22 cellular contexts compared by ENCODE assay signal in the genomic region with DNA sequence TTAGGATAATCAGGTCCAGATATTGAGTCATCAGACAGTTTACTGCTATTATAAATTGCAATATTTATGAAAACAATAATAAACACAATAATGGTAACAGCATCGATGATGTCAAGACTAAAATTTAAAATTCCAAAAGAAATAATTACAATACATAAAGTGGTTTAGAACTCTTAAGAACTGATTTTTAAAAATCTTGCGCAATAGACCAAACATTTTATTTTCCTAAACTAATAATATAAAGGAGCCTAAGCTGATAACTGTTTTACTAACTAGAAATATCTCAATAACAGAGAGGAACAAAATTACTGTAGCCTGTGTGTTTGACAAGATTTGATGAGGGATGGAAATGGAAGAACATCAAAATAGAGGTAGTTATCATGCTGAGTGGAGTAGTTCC.
DNase-seq lines count a peak whose midpoint lies in the region; ATAC-seq and TF ChIP-seq lines count a peak whose summit lies in the region.
"Had no signal": no experiment of that assay in that cellular context is flagged by ENCODE, and none has a peak within 500 bp of the region (broad histone marks: within the 10 kb centered on the region; RNA-seq: fewer than 3 reads in every experiment).

No MANE protein-coding gene starts in this region.

- H3K14ac ChIP-seq in IMR-90 (replicated peaks; ENCODE audit: low read depth, low read length), result no peak overlapping the region

- no CpG with 5 or more reads among the region's 2 CpGs for WGBS in IMR-90 (ENCODE audit: extremely low coverage in 2 of 2, insufficient read length in 1 of 2), 2 experiments
- 88 to 94% methylated on average over 2 of the region's 2 CpGs for WGBS in body of pancreas, 2 donors

- DNase-seq in IMR-90, result no peak
- peak; percentile 10 for DNase-seq in cerebellum (ENCODE audit: low spot score)
- DNase-seq in body of pancreas, result no peak
- no peak for DNase-seq in activated CD4-positive, alpha-beta T cell treated with anti-CD3 and anti-CD28 coated beads for 48 hours
- DNase-seq: 8988T; ACHN; BE2C; CD4-positive, alpha-beta memory T cell; CD4-positive, CD25-positive, alpha-beta regulatory T cell; CD8-positive, alpha-beta memory T cell; COR-L47; DMS 273 treated with DMSO at 0.1 percent for 48 hours; DMS153; DMS53; DMS79; DND-41; EL; GDM1 had no signal

- in situ Hi-C loops in IMR-90 (cut with MboI; ENCODE audit: low sequenced_read_pairs), result no loop called here

- BruUV-seq in IMR-90 (replicated peaks; lab: Mats Ljungman, UMichigan), result no TSS peak

- TF ChIP-seq CTCF in IMR-90 (conservative IDR thresholded peaks at IDR 0.05; ENCODE audit: low read depth, low read length) (no peak), body of pancreas (IDR thresholded peaks at IDR 0.05) (no peak)

- no peak overlapping the region for H4K5ac ChIP-seq in IMR-90 (ENCODE audit: low read depth, low read length)

- no peaks in the 10 kb centered on the region for H4K20me1 ChIP-seq in IMR-90 (ENCODE audit: insufficient read depth, low read length)
- H4K20me1 ChIP-seq: BLaER1 had no signal

- H2BK20ac ChIP-seq in IMR-90 (ENCODE audit: low read depth, low read length), result no peak overlapping the region

- H2BK5ac ChIP-seq in IMR-90 (ENCODE audit: low read depth, low read length, poor library complexity, severe bottlenecking), result no peak overlapping the region

- no peak overlapping the region for H2BK120ac ChIP-seq in IMR-90 (ENCODE audit: low read depth, low read length)

- no peak overlapping the region for H3K23ac ChIP-seq in IMR-90 (ENCODE audit: low read depth, low read length)

- H2AFZ ChIP-seq in IMR-90 (replicated peaks; ENCODE audit: low read length, poor library complexity), result no peak overlapping the region

- TF ChIP-seq EP300 in Ishikawa (IDR thresholded peaks at IDR 0.05; ENCODE audit: borderline replicate concordance), result no peak

- H3K4ac ChIP-seq in IMR-90 (ENCODE audit: low read depth, low read length), result no peak overlapping the region

- no peaks in the 10 kb centered on the region for H3K79me1 ChIP-seq in IMR-90 (ENCODE audit: low read depth in 1 of 2, low read length in 2 of 2)

- POLR2A ChIA-PET in IMR-90 (lab: Charles Lee; ENCODE audit: unreplicated experiment), result no interaction called here

- H3K9me1 ChIP-seq in IMR-90 (ENCODE audit: insufficient read depth, low read length), result no peaks in the 10 kb centered on the region

- ATAC-seq in IMR-90 (ENCODE audit: low read depth) (no peak), body of pancreas (no peak), GM19023 (IDR thresholded peaks at IDR 0.05; ENCODE audit: unreplicated experiment) (no peak)
- ATAC-seq: GM12878 had no signal

- H2AK5ac ChIP-seq in IMR-90 (ENCODE audit: low read depth, low read length), result no peak overlapping the region

- H3K56ac ChIP-seq in IMR-90 (ENCODE audit: extremely low read depth, insufficient read depth, low read length), result no peak overlapping the region

- H3K27ac ChIP-seq in IMR-90 (ENCODE audit: insufficient read depth, low read length) (no peak overlapping the region), body of pancreas (no peak overlapping the region)
- H3K27ac ChIP-seq: BLaER1 had no signal

- H3K4me1 ChIP-seq in IMR-90 (ENCODE audit: control insufficient read depth, insufficient read depth, low read length) (no peaks in the 10 kb centered on the region), body of pancreas (no peaks in the 10 kb centered on the region)
- H3K4me1 ChIP-seq: BE2C, BLaER1 had no signal

- TF ChIP-seq POLR2A in IMR-90 (IDR thresholded peaks at IDR 0.05; ENCODE audit: low read depth, low read length) (no peak), body of pancreas (IDR thresholded peaks at IDR 0.05) (no peak)

- H3K27me3 ChIP-seq in IMR-90 (ENCODE audit: control insufficient read depth, insufficient read depth, low read length), result peaks cover 2% of the 10 kb centered on the region
- no peaks in the 10 kb centered on the region for H3K27me3 ChIP-seq in body of pancreas
- H3K27me3 ChIP-seq: BE2C, BLaER1 had no signal

- TF ChIP-seq RAD21 in IMR-90 (IDR thresholded peaks at IDR 0.05; ENCODE audit: low read length), result no peak
- no peak for TF ChIP-seq RAD21 in Ishikawa (IDR thresholded peaks at IDR 0.05; ENCODE audit: low read depth)

- H2BK15ac ChIP-seq in IMR-90 (ENCODE audit: low read depth, low read length), result no peak overlapping the region

- H4K91ac ChIP-seq in IMR-90 (ENCODE audit: insufficient read depth, low read depth, low read length), result no peak overlapping the region

- H4K8ac ChIP-seq in IMR-90 (ENCODE audit: low read depth in 2 of 2, low read length in 2 of 2), result no peak overlapping the region

- no peak overlapping the region for H3K9ac ChIP-seq in IMR-90 (ENCODE audit: low read depth, low read length)
- H3K9ac ChIP-seq: BLaER1 had no signal

- intact Hi-C loops in IMR-90 (cut with micrococcal nuclease) (no loop called here), body of pancreas (cut with DNase I) (no loop called here)

- no peak overlapping the region for H2AK9ac ChIP-seq in IMR-90 (replicated peaks; ENCODE audit: low read depth, low read length, poor library complexity)

- no peaks in the 10 kb centered on the region for H3K36me3 ChIP-seq in IMR-90 (ENCODE audit: control insufficient read depth, insufficient read depth, low read length)
- no peaks in the 10 kb centered on the region for H3K36me3 ChIP-seq in body of pancreas (replicated peaks in 1 of 2; ENCODE audit: insufficient read depth in 1 of 2, low read depth in 2 of 2)
- H3K36me3 ChIP-seq: BE2C, BLaER1 had no signal

- CTCF ChIA-PET in IMR-90 (lab: Yijun Ruan, JAX), result no interaction called here

- no peaks in the 10 kb centered on the region for H3K9me3 ChIP-seq in IMR-90 (ENCODE audit: control insufficient read depth, insufficient read depth, low read length)
- no peaks in the 10 kb centered on the region for H3K9me3 ChIP-seq in body of pancreas
- H3K9me3 ChIP-seq: BE2C, BLaER1 had no signal

- no peak overlapping the region for H3K18ac ChIP-seq in IMR-90 (ENCODE audit: low read depth, low read length)

- dilution Hi-C loops in IMR-90 (cut with HindIII; ENCODE audit: low sequenced_read_pairs, unreplicated experiment), result no loop called here

- H3K4me3 ChIP-seq in IMR-90 (ENCODE audit: insufficient read depth, low read depth, low read length), result no peak overlapping the region
- H3K4me3 ChIP-seq in body of pancreas, result no peak overlapping the region
- H3K4me3 ChIP-seq: BLaER1, GM12878 had no signal

- no peak overlapping the region for H3K4me2 ChIP-seq in IMR-90 (ENCODE audit: low read depth, low read length)
- H3K4me2 ChIP-seq: BLaER1 had no signal

TF ChIP-seq in IMR-90, 13 proteins besides CTCF, POLR2A, EP300 and RAD21:
- peak; percentile 86 for TF ChIP-seq CEBPB (IDR thresholded peaks at IDR 0.05; ENCODE audit: low read depth, low read length)
- TF ChIP-seq, protein P1, sequence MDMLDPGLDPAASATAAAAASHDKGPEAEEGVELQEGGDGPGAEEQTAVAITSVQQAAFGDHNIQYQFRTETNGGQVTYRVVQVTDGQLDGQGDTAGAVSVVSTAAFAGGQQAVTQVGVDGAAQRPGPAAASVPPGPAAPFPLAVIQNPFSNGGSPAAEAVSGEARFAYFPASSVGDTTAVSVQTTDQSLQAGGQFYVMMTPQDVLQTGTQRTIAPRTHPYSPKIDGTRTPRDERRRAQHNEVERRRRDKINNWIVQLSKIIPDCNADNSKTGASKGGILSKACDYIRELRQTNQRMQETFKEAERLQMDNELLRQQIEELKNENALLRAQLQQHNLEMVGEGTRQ (IDR thresholded peaks at IDR 0.05; ENCODE audit: low read depth, low read length), result no peak

TF ChIP-seq in Ishikawa, 13 proteins besides CTCF, POLR2A, EP300 and RAD21:
- TF ChIP-seq CEBPB (IDR thresholded peaks at IDR 0.05), result peak; percentile 85
- no peak for TF ChIP-seq NFIC (IDR thresholded peaks at IDR 0.05)
